Comparison of ENCODE assay signal across 11 cellular contexts in genomic region chrX:67939270-67939669, GRCh38.
"Had no signal": no experiment of that assay in that cellular context is flagged by ENCODE, and none has a peak within 500 bp of the region (broad histone marks: within the 10 kb centered on the region; RNA-seq: fewer than 3 reads in every experiment).

No MANE protein-coding gene starts in this region.

- H3K4me1 Mint-ChIP-seq: GM23338, H9 had no signal

- H3K9me3 Mint-ChIP-seq: GM23338, HFFc6 had no signal

- H3K27ac ChIP-seq: GM23248 had no signal

- H3K4me3 Mint-ChIP-seq: GM23338, H9, HFFc6 had no signal

- H3K36me3 ChIP-seq: HAP-1 had no signal

- H2AFZ ChIP-seq: GM23248, GM23338 had no signal

- H3K9ac ChIP-seq: GM23248 had no signal

- H3K4me2 ChIP-seq: GM23338 had no signal

- H3K9me3 ChIP-seq: HAP-1 had no signal

- DNase-seq: GM23248, GOT3, H7, H9, HCEC 1CT, HFFc6 had no signal

- ATAC-seq: GM23338, HCT116 had no signal

- H3K27ac Mint-ChIP-seq: GM23338, H9, HFFc6 had no signal

- FAIRE-seq: H1, H54 had no signal

- H3K4me1 ChIP-seq: HAP-1 had no signal

- H3K4me3 ChIP-seq: GM23248, GM23338, HAP-1 had no signal
